Comparison of ENCODE assay signal across 10 cellular contexts in the genomic region with DNA sequence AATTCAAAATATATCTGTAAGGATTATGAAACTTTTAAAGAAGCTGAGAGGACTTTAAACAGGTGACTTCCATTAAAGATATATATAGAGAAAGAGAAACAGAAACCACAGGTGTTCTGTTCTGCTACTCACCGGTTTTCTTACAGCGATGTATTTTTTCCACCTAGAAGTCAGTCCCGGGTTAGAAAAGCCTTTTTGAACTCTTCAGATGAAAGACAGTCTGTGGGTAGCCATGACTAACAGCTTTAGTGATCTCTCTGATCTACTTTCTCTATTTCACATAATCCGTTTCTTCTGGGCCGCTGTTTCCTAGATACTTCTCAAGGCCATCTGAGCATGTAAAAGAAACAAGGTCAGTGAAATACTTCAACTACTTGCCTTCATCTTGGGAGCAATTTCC. TPM values are rescaled to one million over a fixed set of nuclear protein-coding genes. Genes with fewer than 3 reads are reported as not detected.
DNase-seq lines count a peak whose midpoint lies in the region; ATAC-seq and TF ChIP-seq lines count a peak whose summit lies in the region.
"Had no signal": no experiment of that assay in that cellular context is flagged by ENCODE, and none has a peak within 500 bp of the region (broad histone marks: within the 10 kb centered on the region; RNA-seq: fewer than 3 reads in every experiment).

No MANE protein-coding gene starts in this region.

- peak; percentile 86 for ATAC-seq in activated CD8-positive, alpha-beta memory T cell treated with anti-CD3 and anti-CD28 coated beads, Interleukin-2, amount 10 ng/mL, durations not matched to agents 7 days and 5 days
- ATAC-seq in HG02763 (IDR thresholded peaks at IDR 0.05; ENCODE audit: unreplicated experiment) (peak; percentile 97), WTC11 (no peak)
- no peak for ATAC-seq in stimulated activated memory B cell treated with anti-CD40 and anti-IgM and Interleukin-4, amounts not matched to agents 10 μg/mL and 1 μg/mL and 100 μg/mL, for 72 hours

- H3K4me2 ChIP-seq in OCI-LY7 (ENCODE audit: low read length) (peak overlapping the region; percentile 59), PC-9 (no peak overlapping the region)

- H4K20me1 ChIP-seq in OCI-LY7 (ENCODE audit: insufficient read depth, low read length) (no peaks in the 10 kb centered on the region), PC-9 (ENCODE audit: insufficient read depth) (no peaks in the 10 kb centered on the region)

- peak overlapping the region; percentile 38 for H3K4me3 ChIP-seq in OCI-LY7 (ENCODE audit: low read depth, low read length, poor library complexity, severe bottlenecking)
- H3K4me3 ChIP-seq in PC-9 = no peak overlapping the region
- H3K4me3 ChIP-seq: SJSA1 had no signal

- H3K9me3 Mint-ChIP-seq in activated CD8-positive, alpha-beta memory T cell treated with anti-CD3 and anti-CD28 coated beads, Interleukin-2, amount 10 ng/mL, durations not matched to agents 7 days and 5 days (ENCODE audit: low read depth) = no peaks in the 10 kb centered on the region
- H3K9me3 Mint-ChIP-seq in stimulated activated memory B cell treated with anti-CD40 and anti-IgM and Interleukin-4, amounts not matched to agents 10 μg/mL and 1 μg/mL and 100 μg/mL, for 72 hours = peaks cover 2% of the 10 kb centered on the region
- peaks cover 4% of the 10 kb centered on the region; the same call in 1 of the 2 replicates for H3K9me3 Mint-ChIP-seq in WTC11

- POLR2A ChIA-PET in OCI-LY7 (lab: Charles Lee) = interaction anchor here (0.7 to 1.8 kb wide), 8 partner anchors 9 to 65 kb away, joined by 3 to 7 read pairs (median 4); no protein-coding TSS in a partner anchor
- POLR2A ChIA-PET in PC-9 (lab: Charles Lee; ENCODE audit: unreplicated experiment) = no interaction called here
- POLR2A ChIA-PET in WTC11 (lab: Charles Lee) = no interaction called here

- peaks cover 12% of the 10 kb centered on the region for H3K4me1 Mint-ChIP-seq in activated CD8-positive, alpha-beta memory T cell treated with anti-CD3 and anti-CD28 coated beads, Interleukin-2, amount 10 ng/mL, durations not matched to agents 7 days and 5 days
- peaks cover 9% of the 10 kb centered on the region for H3K4me1 Mint-ChIP-seq in stimulated activated memory B cell treated with anti-CD40 and anti-IgM and Interleukin-4, amounts not matched to agents 10 μg/mL and 1 μg/mL and 100 μg/mL, for 72 hours
- no peaks in the 10 kb centered on the region for H3K4me1 Mint-ChIP-seq in WTC11

- H3K79me2 ChIP-seq in OCI-LY7 (ENCODE audit: insufficient read depth, low read depth, low read length) = no peaks in the 10 kb centered on the region
- H3K79me2 ChIP-seq in PC-9 (ENCODE audit: low read depth) = no peaks in the 10 kb centered on the region

- no peak for DNase-seq in activated CD8-positive, alpha-beta memory T cell treated with anti-CD3 and anti-CD28 coated beads, Interleukin-2, amount 10 ng/mL, durations not matched to agents 7 days and 5 days
- DNase-seq in activated CD8-positive, alpha-beta memory T cell treated with anti-CD3 and anti-CD28 coated beads, Interleukin-2, amount 50 U/mL, for 4 hours = no peak
- DNase-seq in OCI-LY7 (ENCODE audit: low spot score) = peak; percentile 72
- no peak for DNase-seq in PC-9
- DNase-seq in WTC11 (ENCODE audit: low spot score) = no peak
- no peak for DNase-seq in HuH-7.5 (ENCODE audit: low spot score)
- DNase-seq: HFFc6 had no signal

- H3K36me3 ChIP-seq in OCI-LY7 (ENCODE audit: insufficient read depth, low read length) (no peaks in the 10 kb centered on the region), PC-9 (ENCODE audit: low read depth) (no peaks in the 10 kb centered on the region)
- H3K36me3 ChIP-seq: SJSA1 had no signal

- intact Hi-C loops in OCI-LY7 (cut with micrococcal nuclease; ENCODE audit: unreplicated experiment) = no loop called here
- intact Hi-C loops in PC-9 (cut with micrococcal nuclease; ENCODE audit: unreplicated experiment) = no loop called here

- H2AFZ ChIP-seq in OCI-LY7 (ENCODE audit: low read length) = peak overlapping the region; percentile 83
- H2AFZ ChIP-seq in PC-9 = no peak overlapping the region

- H3K4me1 ChIP-seq in OCI-LY7 (ENCODE audit: insufficient read depth, low read length, poor library complexity, severe bottlenecking) (peaks cover 34% of the 10 kb centered on the region), PC-9 (replicated peaks; ENCODE audit: insufficient read depth) (no peaks in the 10 kb centered on the region)
- H3K4me1 ChIP-seq: SJSA1 had no signal

- H3F3A ChIP-seq in PC-9 (ENCODE audit: insufficient read depth, low read depth) = no peaks in the 10 kb centered on the region

- CTCF ChIA-PET in activated CD8-positive, alpha-beta memory T cell treated with anti-CD3 and anti-CD28 coated beads, Interleukin-2, amount 10 ng/mL, durations not matched to agents 7 days and 5 days (lab: Charles Lee) = interaction anchor here (1.2 to 2.5 kb wide), 2 partner anchors 8 to 66 kb away, joined by 3 to 6 read pairs; no protein-coding TSS in a partner anchor
- CTCF ChIA-PET in OCI-LY7 (lab: Charles Lee; ENCODE audit: unreplicated experiment) (no interaction called here), PC-9 (lab: Charles Lee) (no interaction called here), WTC11 (lab: Charles Lee) (no interaction called here)

- H3K4me3 Mint-ChIP-seq in activated CD8-positive, alpha-beta memory T cell treated with anti-CD3 and anti-CD28 coated beads, Interleukin-2, amount 10 ng/mL, durations not matched to agents 7 days and 5 days = peak overlapping the region; percentile 70
- H3K4me3 Mint-ChIP-seq in stimulated activated memory B cell treated with anti-CD40 and anti-IgM and Interleukin-4, amounts not matched to agents 10 μg/mL and 1 μg/mL and 100 μg/mL, for 72 hours = peak overlapping the region; percentile 50
- no peak overlapping the region for H3K4me3 Mint-ChIP-seq in WTC11
- H3K4me3 Mint-ChIP-seq: HFFc6 had no signal

- H3K27ac ChIP-seq in OCI-LY7 (ENCODE audit: low read depth, low read length, poor library complexity, severe bottlenecking) (peak overlapping the region; percentile 80), PC-9 (no peak overlapping the region)
- H3K27ac ChIP-seq: SJSA1 had no signal

- BruUV-seq in OCI-LY7 (replicated peaks; lab: Mats Ljungman, UMichigan) (no TSS peak), PC-9 (replicated peaks; lab: Mats Ljungman, UMichigan) (no TSS peak)

- peak overlapping the region; percentile 73 for H3K27ac Mint-ChIP-seq in activated CD8-positive, alpha-beta memory T cell treated with anti-CD3 and anti-CD28 coated beads, Interleukin-2, amount 10 ng/mL, durations not matched to agents 7 days and 5 days
- peak overlapping the region; percentile 61 for H3K27ac Mint-ChIP-seq in stimulated activated memory B cell treated with anti-CD40 and anti-IgM and Interleukin-4, amounts not matched to agents 10 μg/mL and 1 μg/mL and 100 μg/mL, for 72 hours
- no peak overlapping the region for H3K27ac Mint-ChIP-seq in WTC11
- H3K27ac Mint-ChIP-seq: HFFc6 had no signal

- H3K9me3 ChIP-seq in OCI-LY7 (ENCODE audit: low read length) (0 out of 2 replicates have a peak, but pooled peaks cover 6% of the 10 kb centered on the region), PC-9 (ENCODE audit: insufficient read depth, low read depth) (no peaks in the 10 kb centered on the region; the same call in 1 of the 2 replicates)
- H3K9me3 ChIP-seq: SJSA1 had no signal

- H3K9me2 ChIP-seq in OCI-LY7 (ENCODE audit: insufficient read depth, low read length) (no peaks in the 10 kb centered on the region), PC-9 (ENCODE audit: insufficient read depth) (no peaks in the 10 kb centered on the region; the same call in 1 of the 2 replicates)

- no peak for TF ChIP-seq CTCF in OCI-LY7 (conservative IDR thresholded peaks at IDR 0.05; ENCODE audit: low read length)
- no peak for TF ChIP-seq CTCF in PC-9 (conservative IDR thresholded peaks at IDR 0.05)
- no peak for TF ChIP-seq CTCF in WTC11 (IDR thresholded peaks at IDR 0.05)

- H3K27me3 ChIP-seq in PC-9 (ENCODE audit: insufficient read depth, low read depth) = no peaks in the 10 kb centered on the region
- H3K27me3 ChIP-seq: SJSA1 had no signal

- no peaks in the 10 kb centered on the region for H3K27me3 Mint-ChIP-seq in activated CD8-positive, alpha-beta memory T cell treated with anti-CD3 and anti-CD28 coated beads, Interleukin-2, amount 10 ng/mL, durations not matched to agents 7 days and 5 days
- peaks cover 25% of the 10 kb centered on the region for H3K27me3 Mint-ChIP-seq in stimulated activated memory B cell treated with anti-CD40 and anti-IgM and Interleukin-4, amounts not matched to agents 10 μg/mL and 1 μg/mL and 100 μg/mL, for 72 hours
- no peaks in the 10 kb centered on the region for H3K27me3 Mint-ChIP-seq in WTC11 (ENCODE audit: low read depth)

- no peaks in the 10 kb centered on the region for H3K36me3 Mint-ChIP-seq in activated CD8-positive, alpha-beta memory T cell treated with anti-CD3 and anti-CD28 coated beads, Interleukin-2, amount 10 ng/mL, durations not matched to agents 7 days and 5 days
- H3K36me3 Mint-ChIP-seq in stimulated activated memory B cell treated with anti-CD40 and anti-IgM and Interleukin-4, amounts not matched to agents 10 μg/mL and 1 μg/mL and 100 μg/mL, for 72 hours = no peaks in the 10 kb centered on the region
- no peaks in the 10 kb centered on the region for H3K36me3 Mint-ChIP-seq in WTC11

TF ChIP-seq in WTC11, 78 proteins besides CTCF, POLR2A, EP300 and RAD21 (continues in another document):
- TF ChIP-seq GTF2I (CRISPR knock-in tag; conservative IDR thresholded peaks at IDR 0.05) (no peak), NFYB (CRISPR knock-in tag; conservative IDR thresholded peaks at IDR 0.05; ENCODE audit: low read depth) (no peak)

RNA-seq across cellular contexts. Expression of a gene that starts 25.1 kb away (rescaled TPM):
- total RNA-seq in activated CD8-positive, alpha-beta memory T cell treated with anti-CD3 and anti-CD28 coated beads, Interleukin-2, amount 10 ng/mL, durations not matched to agents 7 days and 5 days = under 1 TPM; 0.12 TPM
- not detected in 2 replicates for total RNA-seq in OCI-LY7 (2014; rRNA removed; shearing (Covaris generic))
- total RNA-seq in OCI-LY7 (2022) = not detected in 2 replicates
- total RNA-seq in PC-9 (2021) = not detected in 2 replicates
- total RNA-seq in WTC11 (2021) = not detected in 3 replicates
- total RNA-seq: HFFc6 had no signal

RNA-seq across cellular contexts. Expression of a gene that starts 37.0 kb away (rescaled TPM):
- 10 to 100 TPM in 1 of 2 experiments, 1 to 10 TPM in 1; 8.2 to 10.0 TPM for total RNA-seq in activated CD8-positive, alpha-beta memory T cell treated with anti-CD3 and anti-CD28 coated beads, Interleukin-2, amount 10 ng/mL, durations not matched to agents 7 days and 5 days
- 19.2 and 22.6 TPM in 2 replicates for total RNA-seq in OCI-LY7 (2014; rRNA removed; shearing (Covaris generic))
- 10.7 and 10.8 TPM in 2 replicates for total RNA-seq in OCI-LY7 (2022)
- total RNA-seq in PC-9 (2021) = 34.6 and 47.8 TPM in 2 replicates
- 53.5 to 60.4 TPM (median 56.9 TPM) in 3 replicates for total RNA-seq in WTC11 (2021)

RNA-seq across cellular contexts. Expression of a gene that starts 37.0 kb away (rescaled TPM):
- total RNA-seq in activated CD8-positive, alpha-beta memory T cell treated with anti-CD3 and anti-CD28 coated beads, Interleukin-2, amount 10 ng/mL, durations not matched to agents 7 days and 5 days = 10 to 100 TPM in 1 of 2 experiments, 1 to 10 TPM in 1; 9.7 to 11.1 TPM
- total RNA-seq in OCI-LY7 (2014; rRNA removed; shearing (Covaris generic)) = 18.9 and 19.8 TPM in 2 replicates
- total RNA-seq in OCI-LY7 (2022) (10.7 and 14.3 TPM in 2 replicates), PC-9 (2021) (53.2 and 62.7 TPM in 2 replicates), WTC11 (2021) (14.4 to 17.2 TPM (median 15.2 TPM) in 3 replicates)

Comparison
In these comparisons a context has a peak if more than half of its experiments do, and no peak if none do; other contexts are left out.
1. ATAC-seq: peak in activated CD8-positive, alpha-beta memory T cell treated with anti-CD3 and anti-CD28 coated beads, Interleukin-2, amount 10 ng/mL, durations not matched to agents 7 days and 5 days (single experiment) and HG02763 (single experiment); none in stimulated activated memory B cell treated with anti-CD40 and anti-IgM and Interleukin-4, amounts not matched to agents 10 μg/mL and 1 μg/mL and 100 μg/mL, for 72 hours (single experiment) and WTC11 (single experiment).